Comparison of ENCODE assay signal across 1 cellular context in the genomic region with DNA sequence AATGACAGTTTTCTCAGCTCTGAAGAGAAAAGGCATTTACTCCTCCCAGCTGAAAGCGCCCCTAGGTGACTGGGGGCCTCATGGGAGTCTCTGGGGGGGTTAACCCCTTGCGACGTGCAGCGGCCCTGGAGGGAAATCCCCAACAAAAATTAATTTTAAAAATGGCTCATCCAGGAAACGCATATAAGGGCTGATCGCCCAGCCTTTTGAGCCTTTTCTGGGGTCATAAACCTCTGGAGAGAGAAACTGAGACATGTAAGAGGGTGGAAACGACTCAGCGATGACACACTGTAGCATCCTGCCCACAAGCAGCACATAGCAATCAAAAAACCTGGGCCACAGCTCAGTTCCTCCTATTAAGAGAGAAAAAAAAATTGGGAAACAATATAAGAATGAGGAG.
TF ChIP-seq lines count a peak whose summit lies in the region.

No MANE protein-coding gene starts in this region.

TF ChIP-seq in GM12878, 131 proteins besides CTCF, POLR2A, EP300 and RAD21 (continued from another document):
- TF ChIP-seq RELB (IDR thresholded peaks at IDR 0.05; ENCODE audit: low read depth) (peak; percentile 51; the same call in 1 of the 2 replicates), ZZZ3 (IDR thresholded peaks at IDR 0.05; ENCODE audit: control insufficient read depth, insufficient read length, low read depth) (no peak), YY1 (IDR thresholded peaks at IDR 0.05; ENCODE audit: low read depth, low read length) (0 out of 2 replicates have a peak, but pooled peaks have one; percentile 54), REST (IDR thresholded peaks at IDR 0.05; ENCODE audit: low read depth, low read length) (no peak), NFXL1 (IDR thresholded peaks at IDR 0.05; ENCODE audit: borderline replicate concordance) (no peak), SIX5 (IDR thresholded peaks at IDR 0.05; ENCODE audit: low read depth, low read length, severe bottlenecking) (no peak), IRF4 (IDR thresholded peaks at IDR 0.05; ENCODE audit: low read depth, low read length) (no peak), POLR2AphosphoS2 (IDR thresholded peaks at IDR 0.05; ENCODE audit: low read depth, low read length) (no peak), FOXK2 (IDR thresholded peaks at IDR 0.05) (no peak), DPF2 (IDR thresholded peaks at IDR 0.05) (peak; percentile 39; the same call in 1 of the 2 replicates), PKNOX1 (IDR thresholded peaks at IDR 0.05) (peak; percentile 25; the same call in 1 of the 2 replicates), MTA3 (IDR thresholded peaks at IDR 0.05; ENCODE audit: borderline replicate concordance, low read length) (0 out of 2 replicates have a peak, but pooled peaks have one; percentile 25), HDGF (IDR thresholded peaks at IDR 0.05) (no peak), NR2F1 (conservative IDR thresholded peaks at IDR 0.05) (peak; percentile 68), ZBED1 (IDR thresholded peaks at IDR 0.05; ENCODE audit: borderline replicate concordance) (0 out of 2 replicates have a peak, but pooled peaks have one; percentile 25), CREB1 (IDR thresholded peaks at IDR 0.05; ENCODE audit: low read depth) (peak; percentile 58; the same call in 1 of the 2 replicates), SMAD1 (IDR thresholded peaks at IDR 0.05; ENCODE audit: low read depth, partially characterized antibody) (no peak), NFIC (IDR thresholded peaks at IDR 0.05; ENCODE audit: low read depth, low read length) (peak; percentile 71; the same call in 1 of the 2 replicates)
- TF ChIP-seq, protein P1, sequence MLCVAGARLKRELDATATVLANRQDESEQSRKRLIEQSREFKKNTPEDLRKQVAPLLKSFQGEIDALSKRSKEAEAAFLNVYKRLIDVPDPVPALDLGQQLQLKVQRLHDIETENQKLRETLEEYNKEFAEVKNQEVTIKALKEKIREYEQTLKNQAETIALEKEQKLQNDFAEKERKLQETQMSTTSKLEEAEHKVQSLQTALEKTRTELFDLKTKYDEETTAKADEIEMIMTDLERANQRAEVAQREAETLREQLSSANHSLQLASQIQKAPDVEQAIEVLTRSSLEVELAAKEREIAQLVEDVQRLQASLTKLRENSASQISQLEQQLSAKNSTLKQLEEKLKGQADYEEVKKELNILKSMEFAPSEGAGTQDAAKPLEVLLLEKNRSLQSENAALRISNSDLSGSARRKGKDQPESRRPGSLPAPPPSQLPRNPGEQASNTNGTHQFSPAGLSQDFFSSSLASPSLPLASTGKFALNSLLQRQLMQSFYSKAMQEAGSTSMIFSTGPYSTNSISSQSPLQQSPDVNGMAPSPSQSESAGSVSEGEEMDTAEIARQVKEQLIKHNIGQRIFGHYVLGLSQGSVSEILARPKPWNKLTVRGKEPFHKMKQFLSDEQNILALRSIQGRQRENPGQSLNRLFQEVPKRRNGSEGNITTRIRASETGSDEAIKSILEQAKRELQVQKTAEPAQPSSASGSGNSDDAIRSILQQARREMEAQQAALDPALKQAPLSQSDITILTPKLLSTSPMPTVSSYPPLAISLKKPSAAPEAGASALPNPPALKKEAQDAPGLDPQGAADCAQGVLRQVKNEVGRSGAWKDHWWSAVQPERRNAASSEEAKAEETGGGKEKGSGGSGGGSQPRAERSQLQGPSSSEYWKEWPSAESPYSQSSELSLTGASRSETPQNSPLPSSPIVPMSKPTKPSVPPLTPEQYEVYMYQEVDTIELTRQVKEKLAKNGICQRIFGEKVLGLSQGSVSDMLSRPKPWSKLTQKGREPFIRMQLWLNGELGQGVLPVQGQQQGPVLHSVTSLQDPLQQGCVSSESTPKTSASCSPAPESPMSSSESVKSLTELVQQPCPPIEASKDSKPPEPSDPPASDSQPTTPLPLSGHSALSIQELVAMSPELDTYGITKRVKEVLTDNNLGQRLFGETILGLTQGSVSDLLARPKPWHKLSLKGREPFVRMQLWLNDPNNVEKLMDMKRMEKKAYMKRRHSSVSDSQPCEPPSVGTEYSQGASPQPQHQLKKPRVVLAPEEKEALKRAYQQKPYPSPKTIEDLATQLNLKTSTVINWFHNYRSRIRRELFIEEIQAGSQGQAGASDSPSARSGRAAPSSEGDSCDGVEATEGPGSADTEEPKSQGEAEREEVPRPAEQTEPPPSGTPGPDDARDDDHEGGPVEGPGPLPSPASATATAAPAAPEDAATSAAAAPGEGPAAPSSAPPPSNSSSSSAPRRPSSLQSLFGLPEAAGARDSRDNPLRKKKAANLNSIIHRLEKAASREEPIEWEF (IDR thresholded peaks at IDR 0.05; ENCODE audit: insufficient replicate concordance, low read depth, low read length), result peak; percentile 73
